37 cellular contexts compared by ENCODE assay signal in the genomic region with DNA sequence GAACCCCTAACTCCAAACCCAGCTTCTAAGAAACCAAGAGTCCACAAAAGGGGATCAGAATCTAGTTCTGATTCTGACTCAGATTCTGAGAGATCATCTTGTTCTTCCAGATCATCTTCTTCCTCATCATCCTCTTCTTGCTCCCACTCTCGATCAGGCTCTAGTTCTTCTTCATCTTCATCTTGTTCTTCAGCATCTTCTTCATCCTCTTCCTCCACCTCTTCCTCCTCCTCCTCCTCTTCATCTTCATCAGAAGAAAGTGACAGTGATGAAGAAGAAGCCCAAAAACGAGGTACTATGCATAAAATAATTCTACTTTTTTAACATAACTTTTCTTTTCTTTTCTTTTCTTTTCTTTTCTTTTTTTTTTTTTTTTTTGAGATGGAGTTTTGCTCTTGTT.
A peak's percentile ranks its signal among the peaks of the same experiment; 100 is the strongest.
DNase-seq lines count a peak whose midpoint lies in the region; ATAC-seq, FAIRE-seq and TF ChIP-seq lines count a peak whose summit lies in the region.
"Had no signal": no experiment of that assay in that cellular context is flagged by ENCODE, and none has a peak within 500 bp of the region (broad histone marks: within the 10 kb centered on the region; RNA-seq: fewer than 3 reads in every experiment).

No MANE protein-coding gene starts in this region.

- no peak overlapping the region for H3K27ac ChIP-seq in HEK293 (ENCODE audit: extremely low read depth, low read depth, low read length)
- H3K27ac ChIP-seq: 22Rv1; A549; BLaER1; BLaER1 treated with 17β-estradiol and CSF1 and Interleukin-3, amounts not matched to agents 10 nM and 100 nM; C4-2B had no signal

- FAIRE-seq in GM19239 (lab: Jason Lieb, UNC): peak; percentile 53
- FAIRE-seq: A204.1, A549, D721Med had no signal

- DNase-seq in activated CD8-positive, alpha-beta memory T cell treated with anti-CD3 and anti-CD28 coated beads, Interleukin-2, amount 10 ng/mL, durations not matched to agents 7 days and 5 days: no peak
- DNase-seq in activated CD8-positive, alpha-beta memory T cell treated with anti-CD3 and anti-CD28 coated beads for 24 hours: no peak
- no peak for DNase-seq in GM19239 (ENCODE audit: insufficient read length, low spot score)
- no peak for DNase-seq in naive B cell
- no peak for DNase-seq in DMS53 treated with DMSO at 0.1 percent for 48 hours (lab: John Stamatoyannopoulos, UW; ENCODE audit: unreplicated experiment)
- DNase-seq: 8988T; ACHN; AML-193; BE2C; C1 segment of cervical spinal cord; Caco-2; Calu3; CD4-positive, alpha-beta memory T cell; CD4-positive, alpha-beta T cell; CD4-positive, CD25-positive, alpha-beta regulatory T cell; CD8-positive, alpha-beta memory T cell; CD8-positive, alpha-beta T cell; COR-L47; DMS 273 treated with DMSO at 0.1 percent for 48 hours; DMS153; DMS53; DMS79; DMS79 treated with DMSO at 0.1 percent for 48 hours; DND-41; EL had no signal

- no peaks in the 10 kb centered on the region for H3K4me1 ChIP-seq in HEK293 (ENCODE audit: control insufficient read depth, insufficient read depth, low read length)
- H3K4me1 ChIP-seq: A549; BE2C; BLaER1; BLaER1 treated with 17β-estradiol and CSF1 and Interleukin-3, amounts not matched to agents 10 nM and 100 nM had no signal

- TF ChIP-seq CTCF in HEK293 (tag by site-specific recombination; IDR thresholded peaks at IDR 0.05): no peak

- H3K36me3 ChIP-seq in HEK293 (ENCODE audit: control insufficient read depth in 2 of 2, insufficient read depth in 1 of 2, low read length in 2 of 2): peaks cover 30 to 72% of the 10 kb centered on the region in 2 experiments

- ATAC-seq in activated CD8-positive, alpha-beta memory T cell treated with anti-CD3 and anti-CD28 coated beads, Interleukin-2, amount 10 ng/mL, durations not matched to agents 7 days and 5 days: no peak
- no peak for ATAC-seq in naive B cell (ENCODE audit: low read depth in 2 of 2)
- no peak for ATAC-seq in GM19452 (IDR thresholded peaks at IDR 0.05; ENCODE audit: unreplicated experiment)
- ATAC-seq in HG03565 (IDR thresholded peaks at IDR 0.05; ENCODE audit: unreplicated experiment): no peak
- ATAC-seq: A549; CD8-positive, alpha-beta T cell had no signal

- POLR2A ChIA-PET in HEK293 (lab: Yijun Ruan, JAX): no interaction called here

- no peaks in the 10 kb centered on the region for H3K9me3 Mint-ChIP-seq in activated CD8-positive, alpha-beta memory T cell treated with anti-CD3 and anti-CD28 coated beads, Interleukin-2, amount 10 ng/mL, durations not matched to agents 7 days and 5 days (ENCODE audit: low read depth)
- H3K9me3 Mint-ChIP-seq in naive B cell: no peaks in the 10 kb centered on the region
- H3K9me3 Mint-ChIP-seq: CD14-positive monocyte; CD4-positive, alpha-beta memory T cell; CD4-positive, alpha-beta T cell; CD4-positive, CD25-positive, alpha-beta regulatory T cell; CD8-positive, alpha-beta memory T cell; CD8-positive, alpha-beta T cell had no signal

- CTCF ChIA-PET in activated CD8-positive, alpha-beta memory T cell treated with anti-CD3 and anti-CD28 coated beads, Interleukin-2, amount 10 ng/mL, durations not matched to agents 7 days and 5 days (lab: Charles Lee): interaction anchor here (0.7 kb wide), 1 partner anchor 1048 kb away, joined by 3 read pairs; no protein-coding TSS in a partner anchor
- CTCF ChIA-PET in HEK293 (lab: Yijun Ruan, JAX): no interaction called here

- no peaks in the 10 kb centered on the region for H3K9me3 ChIP-seq in HEK293 (ENCODE audit: control insufficient read depth, insufficient read depth, low read depth, low read length)
- H3K9me3 ChIP-seq: A549; BE2C; BLaER1; BLaER1 treated with 17β-estradiol and CSF1 and Interleukin-3, amounts not matched to agents 10 nM and 100 nM; Caco-2 had no signal

- no peak overlapping the region for H3K4me3 ChIP-seq in HEK293 (ENCODE audit: low read depth, low read length)
- H3K4me3 ChIP-seq: A549; BLaER1; BLaER1 treated with 17β-estradiol and CSF1 and Interleukin-3, amounts not matched to agents 10 nM and 100 nM had no signal

- H3K36me3 Mint-ChIP-seq in activated CD8-positive, alpha-beta memory T cell treated with anti-CD3 and anti-CD28 coated beads, Interleukin-2, amount 10 ng/mL, durations not matched to agents 7 days and 5 days: peaks cover 14% of the 10 kb centered on the region
- peaks cover 15 to 16% of the 10 kb centered on the region in 2 donors for H3K36me3 Mint-ChIP-seq in naive B cell

- no peaks in the 10 kb centered on the region for H3K27me3 Mint-ChIP-seq in activated CD8-positive, alpha-beta memory T cell treated with anti-CD3 and anti-CD28 coated beads, Interleukin-2, amount 10 ng/mL, durations not matched to agents 7 days and 5 days
- no peaks in the 10 kb centered on the region for H3K27me3 Mint-ChIP-seq in naive B cell
- H3K27me3 Mint-ChIP-seq: B cell; CD4-positive, alpha-beta memory T cell; CD4-positive, alpha-beta T cell; CD4-positive, CD25-positive, alpha-beta regulatory T cell; CD8-positive, alpha-beta memory T cell had no signal

- H3K4me3 Mint-ChIP-seq in activated CD8-positive, alpha-beta memory T cell treated with anti-CD3 and anti-CD28 coated beads, Interleukin-2, amount 10 ng/mL, durations not matched to agents 7 days and 5 days: no peak overlapping the region
- H3K4me3 Mint-ChIP-seq in naive B cell: no peak overlapping the region
- H3K4me3 Mint-ChIP-seq: B cell; CD14-positive monocyte; CD4-positive, alpha-beta memory T cell; CD4-positive, alpha-beta T cell; CD4-positive, CD25-positive, alpha-beta regulatory T cell; CD8-positive, alpha-beta memory T cell; CD8-positive, alpha-beta T cell had no signal

- peak overlapping the region; percentile 32 for H3K27ac Mint-ChIP-seq in activated CD8-positive, alpha-beta memory T cell treated with anti-CD3 and anti-CD28 coated beads, Interleukin-2, amount 10 ng/mL, durations not matched to agents 7 days and 5 days
- peak overlapping the region in 4 of 6 donors; percentile 34 to 81 (median 49) for H3K27ac Mint-ChIP-seq in naive B cell
- H3K27ac Mint-ChIP-seq: B cell; CD4-positive, alpha-beta T cell; CD4-positive, CD25-positive, alpha-beta regulatory T cell; CD8-positive, alpha-beta memory T cell; CD8-positive, alpha-beta T cell had no signal

- no peaks in the 10 kb centered on the region for H3K4me1 Mint-ChIP-seq in activated CD8-positive, alpha-beta memory T cell treated with anti-CD3 and anti-CD28 coated beads, Interleukin-2, amount 10 ng/mL, durations not matched to agents 7 days and 5 days
- no peaks in the 10 kb centered on the region for H3K4me1 Mint-ChIP-seq in naive B cell
- H3K4me1 Mint-ChIP-seq: B cell; CD14-positive monocyte; CD4-positive, alpha-beta memory T cell; CD4-positive, CD25-positive, alpha-beta regulatory T cell; CD8-positive, alpha-beta memory T cell had no signal

TF ChIP-seq in HEK293, 187 proteins besides CTCF, POLR2A, EP300 and RAD21:
- TF ChIP-seq, protein P1, sequence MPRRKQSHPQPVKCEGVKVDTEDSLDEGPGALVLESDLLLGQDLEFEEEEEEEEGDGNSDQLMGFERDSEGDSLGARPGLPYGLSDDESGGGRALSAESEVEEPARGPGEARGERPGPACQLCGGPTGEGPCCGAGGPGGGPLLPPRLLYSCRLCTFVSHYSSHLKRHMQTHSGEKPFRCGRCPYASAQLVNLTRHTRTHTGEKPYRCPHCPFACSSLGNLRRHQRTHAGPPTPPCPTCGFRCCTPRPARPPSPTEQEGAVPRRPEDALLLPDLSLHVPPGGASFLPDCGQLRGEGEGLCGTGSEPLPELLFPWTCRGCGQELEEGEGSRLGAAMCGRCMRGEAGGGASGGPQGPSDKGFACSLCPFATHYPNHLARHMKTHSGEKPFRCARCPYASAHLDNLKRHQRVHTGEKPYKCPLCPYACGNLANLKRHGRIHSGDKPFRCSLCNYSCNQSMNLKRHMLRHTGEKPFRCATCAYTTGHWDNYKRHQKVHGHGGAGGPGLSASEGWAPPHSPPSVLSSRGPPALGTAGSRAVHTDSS (tag by site-specific recombination; IDR thresholded peaks at IDR 0.05): peak; percentile 99
- no peak for TF ChIP-seq GFI1B (tag by site-specific recombination; IDR thresholded peaks at IDR 0.05)
